Comparison of ENCODE assay signal across 13 cellular contexts in genomic region chr10:86803156-86803555, GRCh38.
"Had no signal": no experiment of that assay in that cellular context is flagged by ENCODE, and none has a peak within 500 bp of the region (broad histone marks: within the 10 kb centered on the region; RNA-seq: fewer than 3 reads in every experiment).

No MANE protein-coding gene starts in this region.

- H3K79me2 ChIP-seq: parathyroid adenoma had no signal

- DNase-seq: activated CD4-positive, alpha-beta T cell treated with anti-CD3 and anti-CD28 coated beads, Interleukin-2, amount 50 U/mL, for 1 hour; activated CD4-positive, CD25-positive, alpha-beta regulatory T cell; activated naive CD4-positive, alpha-beta T cell treated with anti-CD3 and anti-CD28 coated beads, Interleukin-2, amount 10 ng/mL, durations not matched to agents 7 days and 5 days; esophagus squamous epithelium; heart right ventricle; left ventricle myocardium inferior; mesenchymal stem cell; stimulated activated CD4-positive, alpha-beta T cell treated with anti-CD3 and anti-CD28 coated beads, Interleukin-15, amount 100 ng/mL, for 24 hours; stimulated activated CD4-positive, alpha-beta T cell treated with anti-CD3 and anti-CD28 coated beads, Interleukin-4, amount 100 ng/mL, for 24 hours; stomach; T-helper 2 cell; uterus had no signal

- H3K4me1 ChIP-seq: parathyroid adenoma had no signal

- H3K9me3 ChIP-seq: esophagus squamous epithelium, heart right ventricle, left ventricle myocardium inferior, stomach, uterus had no signal

- H2AFZ ChIP-seq: parathyroid adenoma had no signal

- H3K9ac ChIP-seq: parathyroid adenoma had no signal

- H3K27me3 ChIP-seq: esophagus squamous epithelium, stomach, uterus had no signal

- H3K36me3 ChIP-seq: esophagus squamous epithelium, heart right ventricle, left ventricle myocardium inferior, stomach, uterus had no signal

- H3K4me3 ChIP-seq: esophagus squamous epithelium, heart right ventricle, left ventricle myocardium inferior, stomach, uterus had no signal

- H3K27ac ChIP-seq: esophagus squamous epithelium, left ventricle myocardium inferior, parathyroid adenoma, stomach, uterus had no signal
